25 cellular contexts compared by ENCODE assay signal in the genomic region with DNA sequence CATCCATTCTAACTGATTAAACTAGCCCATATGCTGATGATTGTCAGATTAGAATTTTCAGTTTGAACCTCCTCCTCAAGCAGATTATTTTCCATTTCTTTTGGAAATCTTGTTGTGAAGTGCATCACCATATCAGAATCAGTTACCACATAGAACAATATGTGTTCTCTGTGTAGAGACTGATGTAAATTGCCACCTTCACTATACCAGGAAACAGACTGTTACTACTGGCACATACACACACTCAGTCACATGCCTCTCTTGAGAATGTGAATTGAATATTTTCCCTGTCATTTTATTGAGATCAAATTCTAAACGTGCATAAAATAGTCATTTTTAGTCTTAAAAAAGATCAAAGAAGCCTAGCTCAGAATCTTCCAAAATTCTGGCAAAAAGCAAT.
"Had no signal": no experiment of that assay in that cellular context is flagged by ENCODE, and none has a peak within 500 bp of the region (broad histone marks: within the 10 kb centered on the region; RNA-seq: fewer than 3 reads in every experiment).

No MANE protein-coding gene starts in this region.

- H3K36me3 ChIP-seq: colonic mucosa, esophagus squamous epithelium, gastrocnemius medialis, heart right ventricle, left lung, lower lobe of right lung had no signal

- H3K4me3 ChIP-seq: colonic mucosa, esophagus squamous epithelium, gastrocnemius medialis, heart right ventricle, left lung, lower lobe of right lung, mucosa of descending colon had no signal

- H3K27me3 ChIP-seq: colonic mucosa, esophagus squamous epithelium, gastrocnemius medialis, heart right ventricle, left lung had no signal

- H3K4me1 ChIP-seq: colonic mucosa, esophagus squamous epithelium, gastrocnemius medialis, heart right ventricle, left lung, lower lobe of right lung had no signal

- DNase-seq: colonic mucosa; cortex of kidney; effector CD8-positive, alpha-beta T cell; effector memory CD8-positive, alpha-beta T cell; endodermal cell; erythroblast; esophagus squamous epithelium; foreskin fibroblast; foreskin melanocyte; gastrocnemius medialis; glutamatergic neuron; head of caudate nucleus; heart right ventricle; hippocampal formation; left cardiac atrium; left lung; left ventricle myocardium superior; lower lobe of right lung; mesenchymal stem cell; mucosa of descending colon; naive B cell had no signal

- H3K9me3 ChIP-seq: colonic mucosa, esophagus squamous epithelium, gastrocnemius medialis had no signal

- ATAC-seq: effector memory CD8-positive, alpha-beta T cell; esophagus mucosa; gastrocnemius medialis; heart right ventricle; left cardiac atrium; left lung; left ventricle myocardium superior; lower lobe of right lung; mucosa of descending colon had no signal

- FAIRE-seq: islet of Langerhans, keratinocyte had no signal

- H3K27ac ChIP-seq: colonic mucosa, epithelial cell of prostate, esophagus squamous epithelium, gastrocnemius medialis, heart right ventricle, left lung, lower lobe of right lung had no signal
